In the genomic region with DNA sequence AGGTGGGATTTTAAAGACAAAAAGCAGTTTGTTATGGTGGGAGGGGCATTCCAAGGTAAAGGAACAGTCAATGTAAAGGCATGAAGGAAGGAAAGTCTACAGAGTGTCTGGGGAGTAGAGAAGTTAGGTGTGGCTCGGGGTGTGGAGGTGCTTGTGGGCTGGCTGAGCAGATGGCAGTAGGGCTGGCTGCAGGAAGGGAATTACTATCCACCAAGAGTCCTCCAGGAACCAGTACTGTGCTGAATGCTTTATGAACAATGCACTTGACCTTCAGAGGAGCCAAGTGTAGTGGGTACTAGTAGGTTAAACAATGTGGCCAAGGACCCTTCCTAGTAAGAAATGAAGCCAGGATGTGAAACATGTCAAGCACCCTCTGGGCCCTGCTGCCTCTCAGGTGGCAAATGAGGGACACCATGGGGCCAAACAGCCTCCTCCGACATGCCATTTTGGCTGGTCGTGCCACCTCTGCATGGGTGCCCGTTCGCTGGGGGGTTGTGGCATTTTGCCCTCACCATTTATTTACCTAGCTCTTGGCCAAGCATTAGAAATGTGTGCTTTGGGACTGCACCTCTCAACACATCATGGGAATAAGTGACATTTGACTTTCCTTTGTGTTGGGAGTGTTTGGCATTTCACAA, we compare ENCODE assay signal across 18 cellular contexts.
DNase-seq lines count a peak whose midpoint lies in the region; ATAC-seq and TF ChIP-seq lines count a peak whose summit lies in the region.
"Had no signal": no experiment of that assay in that cellular context is flagged by ENCODE, and none has a peak within 500 bp of the region (broad histone marks: within the 10 kb centered on the region; RNA-seq: fewer than 3 reads in every experiment).

No MANE protein-coding gene starts in this region.

- H3K4me3 Mint-ChIP-seq in CD14-positive monocyte, result no peak overlapping the region
- H3K4me3 Mint-ChIP-seq: GM23338 had no signal

- no peak for TF ChIP-seq CTCF in mucosa of descending colon (IDR thresholded peaks at IDR 0.05)
- no peak for TF ChIP-seq CTCF in CD14-positive monocyte (IDR thresholded peaks at IDR 0.05)

- H3K36me3 ChIP-seq in mucosa of descending colon (ENCODE audit: low read depth), result no peaks in the 10 kb centered on the region
- H3K36me3 ChIP-seq: HAP-1 had no signal

- no peak overlapping the region for H3K4me3 ChIP-seq in mucosa of descending colon
- H3K4me3 ChIP-seq: GM23338, HAP-1, SK-N-MC had no signal

- no peaks in the 10 kb centered on the region for H3K27me3 Mint-ChIP-seq in CD14-positive monocyte (ENCODE audit: low read depth in 3 of 3)

- H3K36me3 Mint-ChIP-seq in CD14-positive monocyte, result no peaks in the 10 kb centered on the region

- ATAC-seq in esophagus mucosa (peak; percentile 80), mucosa of descending colon (peak; percentile 79), GM21447 (IDR thresholded peaks at IDR 0.05; ENCODE audit: unreplicated experiment) (no peak), GM18861 (IDR thresholded peaks at IDR 0.05; ENCODE audit: unreplicated experiment) (no peak)
- ATAC-seq: GM23338 had no signal

- no peaks in the 10 kb centered on the region for H3K4me1 Mint-ChIP-seq in CD14-positive monocyte
- H3K4me1 Mint-ChIP-seq: GM23338 had no signal

- no peaks in the 10 kb centered on the region for H3K9me3 ChIP-seq in mucosa of descending colon
- H3K9me3 ChIP-seq: HAP-1 had no signal

- intact Hi-C loops in mucosa of descending colon (cut with DNase I, micrococcal nuclease), result no loop called here
- intact Hi-C loops in CD14-positive monocyte (cut with micrococcal nuclease), result no loop called here

- no peaks in the 10 kb centered on the region for H3K4me1 ChIP-seq in mucosa of descending colon (ENCODE audit: low read depth)
- H3K4me1 ChIP-seq: HAP-1 had no signal

- peaks cover 5 to 18% (median 11%) of the 10 kb centered on the region in 7 donors for H3K9me3 Mint-ChIP-seq in CD14-positive monocyte
- H3K9me3 Mint-ChIP-seq: GM23338 had no signal

- DNase-seq in LoVo (ENCODE audit: low spot score), result peak; percentile 3
- DNase-seq in NCI-H510A (lab: John Stamatoyannopoulos, UW), result peak; percentile 72
- peak in 1 of 3 donors; percentile 7 for DNase-seq in mucosa of descending colon
- no peak for DNase-seq in pons (ENCODE audit: low spot score)
- no peak for DNase-seq in CD14-positive monocyte (ENCODE audit: low spot score)
- DNase-seq: MM.1S; NCI-H1048; NCI-H1417 treated with DMSO at 0.1 percent for 48 hours; NCI-H2171; NCI-H345; NK-92 treated with Interleukin-12 subunit alpha and Interleukin-12 subunit beta, amount 100 ng/mL, for 24 hours; SHP77 treated with DMSO at 0.1 percent for 48 hours had no signal

- H3K27ac Mint-ChIP-seq in CD14-positive monocyte, result no peak overlapping the region
- H3K27ac Mint-ChIP-seq: GM23338 had no signal

Comparison
In these comparisons a context has a peak if more than half of its experiments do, and no peak if none do; other contexts are left out.
1. DNase-seq: peak in LoVo (single experiment) and NCI-H510A (single experiment); none in pons (single experiment) and CD14-positive monocyte (single experiment).
2. ATAC-seq: peak in esophagus mucosa (single experiment) and mucosa of descending colon (single experiment); none in GM21447 (single experiment) and GM18861 (single experiment).